8 cellular contexts compared by ENCODE assay signal in the genomic region with DNA sequence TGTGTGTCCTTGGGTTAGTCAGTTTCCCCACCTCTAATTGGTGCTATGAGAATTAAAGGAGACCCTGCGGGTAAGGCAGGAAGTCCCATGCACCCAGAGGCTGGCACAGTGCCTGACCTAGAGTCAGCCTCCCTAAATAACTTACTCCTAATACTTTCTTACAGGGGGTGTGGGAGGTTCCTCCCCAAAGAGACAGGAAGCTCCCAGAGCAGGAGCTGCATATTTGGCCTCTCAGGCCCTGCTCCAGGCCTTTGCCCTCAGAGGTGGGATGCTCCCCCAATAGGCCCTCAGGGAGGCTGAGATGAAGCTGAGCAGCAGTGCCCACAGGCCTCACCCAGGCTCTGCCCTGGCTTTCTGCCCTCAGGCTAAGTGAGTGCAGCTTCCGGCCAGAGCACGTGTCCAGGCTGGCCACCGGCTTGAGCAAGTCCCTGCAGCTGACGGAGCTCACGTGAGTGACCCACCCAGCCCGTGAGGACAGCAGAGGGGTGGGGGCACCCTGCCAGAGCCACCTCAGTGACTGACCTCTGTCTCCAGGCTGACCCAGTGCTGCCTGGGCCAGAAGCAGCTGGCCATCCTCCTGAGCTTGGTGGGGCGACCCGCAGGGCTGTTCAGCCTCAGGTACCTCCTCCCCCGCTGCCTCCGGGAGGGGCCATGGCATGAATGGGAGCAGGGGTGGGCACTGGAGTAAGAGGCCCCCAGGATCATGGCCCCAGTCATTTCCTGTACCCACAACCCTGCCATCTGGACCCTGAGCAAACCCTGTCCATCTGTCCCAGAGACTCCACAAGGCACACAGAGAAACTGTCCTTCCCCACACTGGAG. TPM values are rescaled to one million over a fixed set of nuclear protein-coding genes. Genes with fewer than 3 reads are reported as not detected.
DNase-seq lines count a peak whose midpoint lies in the region; ATAC-seq and TF ChIP-seq lines count a peak whose summit lies in the region.

No MANE protein-coding gene starts in this region.

- no peak overlapping the region for H3K4me3 Mint-ChIP-seq in Caco-2 (ENCODE audit: unreplicated experiment)

- no peaks in the 10 kb centered on the region for H3K9me3 ChIP-seq in HUES6 (ENCODE audit: control insufficient read depth, insufficient read depth, low read depth, low read length)
- no peaks in the 10 kb centered on the region for H3K9me3 ChIP-seq in right lobe of liver
- H3K9me3 ChIP-seq in Caco-2: no peaks in the 10 kb centered on the region

- H2AFZ ChIP-seq in ACC112 (ENCODE audit: low read length, unreplicated experiment): no peak overlapping the region

- peak; percentile 45 for TF ChIP-seq POLR2A in right lobe of liver (IDR thresholded peaks at IDR 0.05)

- no TSS peak for BruUV-seq in Caco-2 (replicated peaks; lab: Mats Ljungman, UMichigan)

- no peaks in the 10 kb centered on the region for H3K4me1 Mint-ChIP-seq in Caco-2 (ENCODE audit: low read depth, unreplicated experiment)

- H3K4me3 ChIP-seq in ACC112 (ENCODE audit: low read depth, low read length) (no peak overlapping the region), HUES6 (ENCODE audit: low read depth, low read length) (no peak overlapping the region), right lobe of liver (peak overlapping the region in 1 of 3 donors; percentile 17), urinary bladder (ENCODE audit: low read depth, low read length) (no peak overlapping the region), Caco-2 (ENCODE audit: low read depth, low read length) (no peak overlapping the region)

- H3K36me3 ChIP-seq in ACC112 (ENCODE audit: insufficient read depth, low read length) (peaks cover 7% of the 10 kb centered on the region; the same call in 1 of the 2 replicates), HUES6 (ENCODE audit: control insufficient read depth, insufficient read depth, low read length) (no peaks in the 10 kb centered on the region), right lobe of liver (no peaks in the 10 kb centered on the region), urinary bladder (ENCODE audit: insufficient read depth) (no peaks in the 10 kb centered on the region), Caco-2 (ENCODE audit: control insufficient read depth, insufficient read depth, low read length) (no peaks in the 10 kb centered on the region)

- intact Hi-C loops in right lobe of liver (cut with DNase I) (no loop called here), Caco-2 (cut with micrococcal nuclease; ENCODE audit: unreplicated experiment) (no loop called here)

- H3K9me3 Mint-ChIP-seq in Caco-2 (ENCODE audit: unreplicated experiment): no peaks in the 10 kb centered on the region

- peak; percentile 23 for DNase-seq in astrocyte of the hippocampus (ENCODE audit: low read depth, low spot score)
- DNase-seq in right lobe of liver: peak; percentile 88 to 97 (median 96)
- DNase-seq in stimulated activated CD4-positive, alpha-beta T cell treated with anti-CD3 and anti-CD28 coated beads, Interleukin-2, amount 100 ng/mL, for 24 hours: no peak
- DNase-seq in Caco-2: no peak
- no peak for DNase-seq in COR-L47 (lab: John Stamatoyannopoulos, UW)

- CTCF ChIA-PET in Caco-2 (lab: Charles Lee): interaction anchor here (0.7 kb wide), 1 partner anchor 16 kb away, joined by 3 read pairs; no protein-coding TSS in a partner anchor

- no peak overlapping the region for H3K27ac Mint-ChIP-seq in Caco-2 (ENCODE audit: unreplicated experiment)

- ATAC-seq in right lobe of liver: peak; percentile 88 to 95 (median 93)

- H3K79me2 ChIP-seq in ACC112 (ENCODE audit: control insufficient read depth, insufficient read depth, low read length, unreplicated experiment): no peaks in the 10 kb centered on the region

- H3K27ac ChIP-seq in ACC112 (ENCODE audit: low read depth, low read length) (peak overlapping the region; percentile 60), HUES6 (ENCODE audit: low read depth, low read length) (0 out of 2 replicates have a peak overlapping the region, but pooled peaks have one; percentile 27), right lobe of liver (peak overlapping the region; percentile 2 to 91 (median 76)), urinary bladder (ENCODE audit: low read depth) (peak overlapping the region; percentile 12)

- H3K27me3 Mint-ChIP-seq in Caco-2 (ENCODE audit: insufficient read depth, unreplicated experiment): peaks cover 4% of the 10 kb centered on the region

- POLR2A ChIA-PET in Caco-2 (lab: Charles Lee): no interaction called here

- H3K4me1 ChIP-seq in ACC112 (ENCODE audit: control insufficient read depth, insufficient read depth, low read length, unreplicated experiment) (peaks cover 20% of the 10 kb centered on the region), HUES6 (ENCODE audit: control insufficient read depth, insufficient read depth, low read length) (peaks cover 6% of the 10 kb centered on the region; the same call in 1 of the 2 replicates), right lobe of liver (peaks cover 0 to 24% (median 9%) of the 10 kb centered on the region in 4 donors), urinary bladder (ENCODE audit: insufficient read depth) (no peaks in the 10 kb centered on the region), Caco-2 (no peaks in the 10 kb centered on the region)

- H3K9ac ChIP-seq in HUES6 (ENCODE audit: low read length): no peak overlapping the region

- no peaks in the 10 kb centered on the region for H3K27me3 ChIP-seq in ACC112 (ENCODE audit: insufficient read depth, low read length)
- H3K27me3 ChIP-seq in HUES6 (ENCODE audit: control insufficient read depth, insufficient read depth, low read length): no peaks in the 10 kb centered on the region
- no peaks in the 10 kb centered on the region for H3K27me3 ChIP-seq in right lobe of liver
- no peaks in the 10 kb centered on the region for H3K27me3 ChIP-seq in Caco-2 (replicated peaks; ENCODE audit: control insufficient read depth, insufficient read depth, low read length)

- no peaks in the 10 kb centered on the region for H3K36me3 Mint-ChIP-seq in Caco-2 (ENCODE audit: insufficient read depth, unreplicated experiment)

- WGBS in right lobe of liver (ENCODE audit: insufficient coverage, low coverage, low lambda C conversion rate, missing lambda C conversion rate): 13% methylated on average over 1 of the region's 11 CpGs
- WGBS in urinary bladder: 49% methylated on average over 11 of the region's 11 CpGs

- TF ChIP-seq CTCF in right lobe of liver (IDR thresholded peaks at IDR 0.05) (no peak), Caco-2 (IDR thresholded peaks at IDR 0.05; ENCODE audit: insufficient read depth in 1 of 2, low read depth in 1 of 2, low read length in 1 of 2, severe bottlenecking in 1 of 2, unreplicated experiment in 1 of 2) (no peak)

RNA-seq across cellular contexts. Expression of a gene that starts 31.1 kb away (rescaled TPM):
- total RNA-seq in right lobe of liver: 10 to 100 TPM in 3 of 6 experiments, 1 to 10 TPM in 3; 4.0 to 10.9 (median 9.7) TPM
- total RNA-seq in urinary bladder: 24.6 TPM
- polyA plus RNA-seq in urinary bladder: 43.0 TPM
- 37.7 and 46.3 TPM in 2 replicates for total RNA-seq in Caco-2 (2022)

Comparison
In these comparisons a context has a peak if more than half of its experiments do, and no peak if none do; other contexts are left out.
1. H3K27ac ChIP-seq: peak in every context shown above with its lines; median percentile 76 in right lobe of liver; 60 in ACC112; 27 in HUES6; 12 in urinary bladder.
2. DNase-seq: peak in astrocyte of the hippocampus (single experiment) and right lobe of liver (3 of 3); none in stimulated activated CD4-positive, alpha-beta T cell treated with anti-CD3 and anti-CD28 coated beads, Interleukin-2, amount 100 ng/mL, for 24 hours (0 of 2), Caco-2 (0 of 2) and COR-L47 (single experiment).